ENCODE assay signal across 11 cellular contexts in the genomic region with DNA sequence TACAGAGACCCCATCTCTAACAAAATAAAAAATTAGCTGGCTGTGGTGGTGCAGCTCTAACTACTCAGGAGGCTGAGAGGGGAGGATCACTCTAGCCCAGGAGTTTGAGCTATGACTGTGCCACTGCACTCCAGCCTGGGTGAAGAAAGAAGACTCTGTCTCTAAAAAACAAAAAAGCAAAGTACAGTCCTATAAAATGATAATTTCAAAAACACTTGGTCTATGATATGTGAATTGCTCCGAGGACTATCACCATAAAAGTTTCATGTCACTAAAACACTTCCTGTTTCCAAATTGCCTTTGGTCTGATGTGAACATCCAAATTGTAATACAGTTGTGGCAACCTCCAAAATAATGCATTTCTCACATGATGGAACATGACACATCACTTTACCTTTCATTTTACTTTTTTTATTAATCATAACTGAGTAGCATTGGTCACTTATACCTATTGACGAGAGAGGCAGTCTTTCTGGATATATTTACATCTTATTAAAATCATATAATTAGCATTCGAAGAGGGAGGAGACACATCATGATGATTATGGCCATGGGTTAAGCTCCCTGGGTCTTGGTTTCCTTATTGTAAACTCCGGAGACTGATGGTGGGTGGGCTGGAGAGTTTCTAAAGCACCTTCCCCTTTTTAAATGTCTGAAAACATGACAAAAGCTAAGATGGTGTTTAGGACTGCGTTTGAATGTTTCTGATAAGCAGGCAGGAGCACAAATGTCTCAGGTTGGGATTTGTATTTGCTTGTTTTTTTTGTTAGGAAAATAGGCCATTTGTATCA. TPM values are rescaled to one million over a fixed set of nuclear protein-coding genes. Genes with fewer than 3 reads are reported as not detected.
A peak's percentile ranks its signal among the peaks of the same experiment; 100 is the strongest.
DNase-seq lines count a peak whose midpoint lies in the region; ATAC-seq and TF ChIP-seq lines count a peak whose summit lies in the region.
"Had no signal": no experiment of that assay in that cellular context is flagged by ENCODE, and none has a peak within 500 bp of the region (broad histone marks: within the 10 kb centered on the region; RNA-seq: fewer than 3 reads in every experiment).

No MANE protein-coding gene starts in this region.

- H3K14ac ChIP-seq in neuronal stem cell (ENCODE audit: low read length) (no peak overlapping the region), trophoblast cell (ENCODE audit: low read length) (no peak overlapping the region)

- no peak overlapping the region for H3K23ac ChIP-seq in neuronal stem cell (ENCODE audit: low read depth, low read length, poor library complexity)
- no peak overlapping the region for H3K23ac ChIP-seq in trophoblast cell (ENCODE audit: low read length)

- H2BK5ac ChIP-seq in neuronal stem cell (ENCODE audit: low read length) (no peak overlapping the region), trophoblast cell (ENCODE audit: low read depth, low read length, poor library complexity) (no peak overlapping the region)

- H3K4me3 ChIP-seq in MM.1S (ENCODE audit: low read length), result no peak overlapping the region
- H3K4me3 ChIP-seq in neuronal stem cell (ENCODE audit: low read length in 2 of 2), result no peak overlapping the region
- H3K4me3 ChIP-seq in trophoblast cell (ENCODE audit: low read depth, low read length), result no peak overlapping the region
- H3K4me3 ChIP-seq: A549 had no signal

- H2AFZ ChIP-seq in MM.1S (ENCODE audit: low read length) (no peak overlapping the region), neuronal stem cell (ENCODE audit: low read length) (peak overlapping the region; percentile 57), trophoblast cell (ENCODE audit: insufficient read depth, low read length, poor library complexity) (no peak overlapping the region)

- peaks cover 8% of the 10 kb centered on the region for H3K9me3 Mint-ChIP-seq in T-helper 1 cell treated with Interleukin-12 subunit alpha and Interleukin-12 subunit beta and Interleukin-4 antibody, amounts not matched to agents 30 μg/mL and 1 μg/mL, for 36 hours

- peak overlapping the region; percentile 70 for H3K4me3 Mint-ChIP-seq in T-helper 1 cell treated with Interleukin-12 subunit alpha and Interleukin-12 subunit beta and Interleukin-4 antibody, amounts not matched to agents 30 μg/mL and 1 μg/mL, for 36 hours

- H3K4me2 ChIP-seq in MM.1S (ENCODE audit: low read depth, low read length) (peak overlapping the region; percentile 27; the same call in 1 of the 2 replicates), neuronal stem cell (ENCODE audit: insufficient read depth, low read length, poor library complexity, severe bottlenecking) (no peak overlapping the region), trophoblast cell (ENCODE audit: low read length) (no peak overlapping the region)
- H3K4me2 ChIP-seq: A549 had no signal

- no peak overlapping the region for H4K8ac ChIP-seq in neuronal stem cell (ENCODE audit: low read depth, low read length)
- H4K8ac ChIP-seq in trophoblast cell (ENCODE audit: low read depth, low read length), result no peak overlapping the region

- H3K9me3 ChIP-seq in MM.1S (replicated peaks; ENCODE audit: insufficient read depth, low read length), result no peaks in the 10 kb centered on the region
- no peaks in the 10 kb centered on the region for H3K9me3 ChIP-seq in neuronal stem cell (replicated peaks in 1 of 2; ENCODE audit: control insufficient read depth in 2 of 2, insufficient read depth in 1 of 2, low read depth in 1 of 2, low read length in 2 of 2)
- H3K9me3 ChIP-seq in trophoblast cell (ENCODE audit: insufficient read depth, low read depth, low read length), result no peaks in the 10 kb centered on the region
- H3K9me3 ChIP-seq: A549 had no signal

- H3K36me3 ChIP-seq in MM.1S (replicated peaks; ENCODE audit: insufficient read depth, low read length), result no peaks in the 10 kb centered on the region
- no peaks in the 10 kb centered on the region for H3K36me3 ChIP-seq in neuronal stem cell (replicated peaks in 1 of 2; ENCODE audit: control insufficient read depth in 2 of 2, insufficient read depth in 2 of 2, low read length in 2 of 2)
- no peaks in the 10 kb centered on the region for H3K36me3 ChIP-seq in trophoblast cell (ENCODE audit: control insufficient read depth in 1 of 2, insufficient read depth in 2 of 2, low read length in 2 of 2)

- intact Hi-C loops in Right ventricle myocardium superior (cut with DNase I), result no loop called here

- H3K79me2 ChIP-seq in MM.1S (ENCODE audit: low read length) (no peaks in the 10 kb centered on the region), trophoblast cell (ENCODE audit: control insufficient read depth, insufficient read depth, low read length, poor library complexity) (no peaks in the 10 kb centered on the region)

- no peaks in the 10 kb centered on the region for H3K27me3 ChIP-seq in MM.1S (replicated peaks; ENCODE audit: insufficient read depth, low read length)
- H3K27me3 ChIP-seq in neuronal stem cell (ENCODE audit: control insufficient read depth in 3 of 3, insufficient read depth in 3 of 3, low read depth in 1 of 3, low read length in 3 of 3), result no peaks in the 10 kb centered on the region
- H3K27me3 ChIP-seq in trophoblast cell (ENCODE audit: insufficient read depth, low read length), result no peaks in the 10 kb centered on the region

- no peaks in the 10 kb centered on the region for H3K9me2 ChIP-seq in MM.1S (replicated peaks; ENCODE audit: insufficient read depth, low read length)

- no CpG with 5 or more reads among the region's 5 CpGs for WGBS in neuronal stem cell (ENCODE audit: extremely low coverage in 2 of 2, insufficient read length in 2 of 2, insufficient replicate concordance in 1 of 2), 2 donors
- WGBS in trophoblast cell (ENCODE audit: extremely low coverage, insufficient coverage, insufficient read length), result no CpG with 5 or more reads among the region's 5 CpGs

- H3K4me1 Mint-ChIP-seq in T-helper 1 cell treated with Interleukin-12 subunit alpha and Interleukin-12 subunit beta and Interleukin-4 antibody, amounts not matched to agents 30 μg/mL and 1 μg/mL, for 36 hours (ENCODE audit: low read depth), result peaks cover 41% of the 10 kb centered on the region

- H4K91ac ChIP-seq in neuronal stem cell (ENCODE audit: low read depth, low read length, poor library complexity) (no peak overlapping the region), trophoblast cell (ENCODE audit: low read depth, low read length) (no peak overlapping the region)

- TF ChIP-seq CTCF in MM.1S (IDR thresholded peaks at IDR 0.05; ENCODE audit: low read length), result no peak

- no peak overlapping the region for H3K9ac ChIP-seq in MM.1S (ENCODE audit: low read length)
- no peak overlapping the region for H3K9ac ChIP-seq in neuronal stem cell (ENCODE audit: low read depth, low read length, poor library complexity)
- no peak overlapping the region for H3K9ac ChIP-seq in trophoblast cell (ENCODE audit: low read length)

- H2BK120ac ChIP-seq in neuronal stem cell (ENCODE audit: low read depth, low read length), result no peak overlapping the region
- no peak overlapping the region for H2BK120ac ChIP-seq in trophoblast cell (ENCODE audit: insufficient read depth, low read length, poor library complexity)

- no peaks in the 10 kb centered on the region for H4K20me1 ChIP-seq in MM.1S (ENCODE audit: insufficient read depth, low read length)

- peaks cover 15% of the 10 kb centered on the region for H3K36me3 Mint-ChIP-seq in T-helper 1 cell treated with Interleukin-12 subunit alpha and Interleukin-12 subunit beta and Interleukin-4 antibody, amounts not matched to agents 30 μg/mL and 1 μg/mL, for 36 hours (ENCODE audit: low read depth)

- no peak overlapping the region for H4K12ac ChIP-seq in trophoblast cell (ENCODE audit: low read depth, low read length)

- no peak overlapping the region for H2BK12ac ChIP-seq in neuronal stem cell (ENCODE audit: low read length)
- H2BK12ac ChIP-seq in trophoblast cell (ENCODE audit: low read length), result no peak overlapping the region

- H3F3A ChIP-seq in MM.1S (ENCODE audit: insufficient read depth, low read length), result peaks cover 11% of the 10 kb centered on the region

- H3K27ac ChIP-seq in MM.1S (ENCODE audit: low read length) (peak overlapping the region; percentile 10; the same call in 1 of the 2 replicates), neuronal stem cell (replicated peaks; ENCODE audit: low read length) (no peak overlapping the region), trophoblast cell (ENCODE audit: low read depth, low read length) (no peak overlapping the region)
- H3K27ac ChIP-seq: A549 had no signal

- H3K18ac ChIP-seq in neuronal stem cell (ENCODE audit: low read length) (no peak overlapping the region), trophoblast cell (ENCODE audit: low read length) (no peak overlapping the region)

- no peak for DNase-seq in T-helper 1 cell
- DNase-seq in MM.1S, result no peak
- DNase-seq in neuronal stem cell (ENCODE audit: low spot score), result no peak
- DNase-seq in GM19240 (ENCODE audit: insufficient read length, low spot score), result no peak
- no peak for DNase-seq in Right ventricle myocardium superior
- no peak for DNase-seq in trophoblast cell
- DNase-seq: NCI-H446 had no signal

- H2AK5ac ChIP-seq in neuronal stem cell (ENCODE audit: low read depth, low read length) (no peak overlapping the region), trophoblast cell (ENCODE audit: low read length) (no peak overlapping the region)

- peak; percentile 46 for ATAC-seq in HG02642 (IDR thresholded peaks at IDR 0.05; ENCODE audit: poor library complexity, unreplicated experiment)
- no peak for ATAC-seq in Right ventricle myocardium superior (ENCODE audit: poor library complexity)
- ATAC-seq: A549 had no signal

- H3K4me1 ChIP-seq in MM.1S (ENCODE audit: low read length) (peaks cover 14% of the 10 kb centered on the region), neuronal stem cell (ENCODE audit: control insufficient read depth in 2 of 2, insufficient read depth in 1 of 2, low read depth in 1 of 2, low read length in 2 of 2) (no peaks in the 10 kb centered on the region), trophoblast cell (ENCODE audit: control insufficient read depth in 1 of 2, insufficient read depth in 2 of 2, low read length in 2 of 2) (no peaks in the 10 kb centered on the region)
- H3K4me1 ChIP-seq: A549 had no signal

- H3K79me1 ChIP-seq in neuronal stem cell (ENCODE audit: low read depth, low read length) (no peaks in the 10 kb centered on the region), trophoblast cell (ENCODE audit: low read length) (no peaks in the 10 kb centered on the region)

- no peak overlapping the region for H2BK15ac ChIP-seq in neuronal stem cell (ENCODE audit: low read length)

- peaks cover 4% of the 10 kb centered on the region for H3K27me3 Mint-ChIP-seq in T-helper 1 cell treated with Interleukin-12 subunit alpha and Interleukin-12 subunit beta and Interleukin-4 antibody, amounts not matched to agents 30 μg/mL and 1 μg/mL, for 36 hours (ENCODE audit: low read depth)

- peak overlapping the region; percentile 90 for H3K27ac Mint-ChIP-seq in T-helper 1 cell treated with Interleukin-12 subunit alpha and Interleukin-12 subunit beta and Interleukin-4 antibody, amounts not matched to agents 30 μg/mL and 1 μg/mL, for 36 hours

- no peak overlapping the region for H3K4ac ChIP-seq in neuronal stem cell (ENCODE audit: low read length)
- H3K4ac ChIP-seq in trophoblast cell (ENCODE audit: low read depth, low read length), result no peak overlapping the region

RNA-seq across cellular contexts. Expression of a gene that starts 25.8 kb away (rescaled TPM):
- polyA plus RNA-seq in neuronal stem cell (2013, experiment 1 of 2), result not detected
- polyA plus RNA-seq in neuronal stem cell (2013, experiment 2 of 2), result not detected
- total RNA-seq in Right ventricle myocardium superior, result 0.65 TPM
- polyA plus RNA-seq in trophoblast cell (2013), result not detected in 2 replicates
- total RNA-seq: fibroblast of lung had no signal
- polyA plus RNA-seq: A549 had no signal
